In the genomic region with DNA sequence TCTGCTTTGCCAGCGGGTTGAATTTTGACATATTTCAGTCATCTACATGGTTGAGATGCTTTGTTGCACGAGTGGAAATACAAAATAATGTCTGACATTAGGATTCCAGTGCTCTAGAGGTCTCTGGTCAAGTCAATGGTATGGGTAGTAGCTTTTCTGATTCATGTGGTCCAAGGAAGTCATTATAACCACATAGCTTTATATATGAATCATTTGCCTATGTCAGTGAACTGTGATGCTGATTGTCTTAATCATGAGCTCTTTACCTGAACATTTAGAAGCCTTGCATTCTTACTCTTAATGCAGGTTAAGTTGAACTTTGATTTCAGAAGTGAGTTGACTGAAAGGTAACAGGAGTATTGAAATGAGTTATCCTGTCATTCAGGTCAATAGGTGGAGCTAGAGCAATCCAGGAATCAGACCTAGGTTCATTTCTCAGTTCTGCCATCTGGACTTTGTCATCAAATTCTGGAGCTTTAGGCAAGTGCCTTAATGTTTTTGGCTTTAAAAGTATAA, we compare ENCODE assay signal across 12 cellular contexts. TPM values are rescaled to one million over a fixed set of nuclear protein-coding genes. Genes with fewer than 3 reads are reported as not detected.
DNase-seq lines count a peak whose midpoint lies in the region; ATAC-seq and TF ChIP-seq lines count a peak whose summit lies in the region.
"Had no signal": no experiment of that assay in that cellular context is flagged by ENCODE, and none has a peak within 500 bp of the region (broad histone marks: within the 10 kb centered on the region; RNA-seq: fewer than 3 reads in every experiment).

No MANE protein-coding gene starts in this region.

- no peak for DNase-seq in activated CD4-positive, CD25-positive, alpha-beta regulatory T cell (lab: John Stamatoyannopoulos, UW)
- peak; percentile 36 for DNase-seq in HuH-7 (ENCODE audit: low spot score)
- DNase-seq in mammary epithelial cell, result peak; percentile 76
- DNase-seq in psoas muscle, result no peak
- DNase-seq in omental fat pad (ENCODE audit: low spot score), result no peak
- DNase-seq in activated CD4-positive, alpha-beta T cell treated with anti-CD3 and anti-CD28 coated beads for 1 hour, result no peak
- DNase-seq: activated T-cell treated with anti-CD3 and anti-CD28 coated beads, Interleukin-2, amount 50 U/mL, for 4 hours; DMS79 treated with DMSO at 0.1 percent for 48 hours; uterus had no signal

- in situ Hi-C loops in mammary epithelial cell (cut with MboI; ENCODE audit: low sequenced_read_pairs in 2 of 2), result no loop called here

- dilution Hi-C loops in mammary epithelial cell (cut with HindIII; ENCODE audit: low sequenced_read_pairs), result no loop called here

- peak; percentile 29 to 52 for ATAC-seq in activated CD4-positive, CD25-positive, alpha-beta regulatory T cell treated with anti-CD3 and anti-CD28 coated beads, Interleukin-2, amount 50 U/mL, for 24 hours
- ATAC-seq in psoas muscle, result no peak
- no peak for ATAC-seq in omental fat pad (ENCODE audit: low FRiP score)
- no peak for ATAC-seq in GM18511 (IDR thresholded peaks at IDR 0.05; ENCODE audit: unreplicated experiment)

- TF ChIP-seq CTCF in mammary epithelial cell (conservative IDR thresholded peaks at IDR 0.05 in 1 of 2, IDR thresholded peaks at IDR 0.05 in 1 of 2; ENCODE audit: extremely low read depth in 1 of 2, insufficient read depth in 1 of 2, low read depth in 1 of 2, low read length in 2 of 2), result peak in 1 of 2 donors; percentile 43
- peak; percentile 24 for TF ChIP-seq CTCF in psoas muscle (IDR thresholded peaks at IDR 0.05)
- no peak for TF ChIP-seq CTCF in omental fat pad (IDR thresholded peaks at IDR 0.05)

- H3K4me1 ChIP-seq in mammary epithelial cell (ENCODE audit: insufficient read depth, low read length), result peaks cover 35% of the 10 kb centered on the region
- H3K4me1 ChIP-seq in psoas muscle, result peaks cover 34% of the 10 kb centered on the region
- H3K4me1 ChIP-seq: uterus had no signal

- no peak overlapping the region for H3K9ac ChIP-seq in mammary epithelial cell (ENCODE audit: insufficient read depth, low read length)

- no peak overlapping the region for H3K27ac ChIP-seq in mammary epithelial cell (ENCODE audit: insufficient read depth, low read depth, low read length)
- no peak overlapping the region for H3K27ac ChIP-seq in psoas muscle
- H3K27ac ChIP-seq: uterus had no signal

- no peaks in the 10 kb centered on the region for H3K9me3 ChIP-seq in mammary epithelial cell (replicated peaks; ENCODE audit: insufficient read depth, low read length)
- no peaks in the 10 kb centered on the region for H3K9me3 ChIP-seq in psoas muscle
- H3K9me3 ChIP-seq: uterus had no signal

- H3K4me2 ChIP-seq in mammary epithelial cell (ENCODE audit: insufficient read depth, low read depth, low read length), result peak overlapping the region; percentile 22

- intact Hi-C loops in mammary epithelial cell (cut with micrococcal nuclease) (no loop called here), psoas muscle (cut with DNase I) (no loop called here)

- H3K4me3 ChIP-seq in mammary epithelial cell (replicated peaks in 1 of 3; ENCODE audit: insufficient read depth in 1 of 3, low read depth in 2 of 3, low read length in 3 of 3), result no peak overlapping the region
- H3K4me3 ChIP-seq in psoas muscle, result no peak overlapping the region
- H3K4me3 ChIP-seq: uterus had no signal

- no peak overlapping the region for H2AFZ ChIP-seq in mammary epithelial cell (ENCODE audit: low read depth, low read length)

- BruUV-seq in mammary epithelial cell (replicated peaks; lab: Mats Ljungman, UMichigan), result no TSS peak

- CTCF ChIA-PET in mammary epithelial cell (lab: Charles Lee; ENCODE audit: low non-redundant PET), result interaction anchor here (0.6 kb wide), 3 partner anchors 106 to 347 kb away, joined by 3 to 7 read pairs (median 3); no protein-coding TSS in a partner anchor

- peaks cover 69% of the 10 kb centered on the region for H3K79me2 ChIP-seq in mammary epithelial cell (ENCODE audit: insufficient read depth, low read length)

- 63% methylated on average over 2 of the region's 2 CpGs for WGBS in mammary epithelial cell (ENCODE audit: low coverage, missing lambda C conversion rate)
- 63 to 81% (median 67%) methylated on average over 2 of the region's 2 CpGs for WGBS in psoas muscle, 3 donors

- H3K36me3 ChIP-seq in mammary epithelial cell (ENCODE audit: insufficient read depth, low read length), result no peaks in the 10 kb centered on the region
- H3K36me3 ChIP-seq in psoas muscle (ENCODE audit: insufficient read depth in 1 of 2, low read depth in 1 of 2), result no peaks in the 10 kb centered on the region
- H3K36me3 ChIP-seq: uterus had no signal

- no peaks in the 10 kb centered on the region for H3K27me3 ChIP-seq in mammary epithelial cell (ENCODE audit: insufficient read depth, low read length)
- H3K27me3 ChIP-seq in psoas muscle (ENCODE audit: insufficient read depth in 3 of 3, low read length in 2 of 3), result no peaks in the 10 kb centered on the region
- H3K27me3 ChIP-seq: uterus had no signal

- H4K20me1 ChIP-seq in mammary epithelial cell (ENCODE audit: insufficient read depth, low read length), result no peaks in the 10 kb centered on the region

RNA-seq across cellular contexts. Expression of a gene that starts 3.3 kb away (rescaled TPM):
- total RNA-seq in mammary epithelial cell, result 10 to 100 TPM; 38.6 to 50.8 TPM
- 19.2 TPM for polyA plus RNA-seq in mammary epithelial cell
- 38.3 TPM for polyA minus RNA-seq in mammary epithelial cell
- total RNA-seq in psoas muscle, result 10 to 100 TPM; 24.3 to 32.3 (median 27.7) TPM
- 10 to 100 TPM; 10.8 to 22.7 (median 19.0) TPM for polyA plus RNA-seq in psoas muscle
- total RNA-seq in omental fat pad, result 10 to 100 TPM; 36.1 to 51.5 (median 46.9) TPM

RNA-seq across cellular contexts. Expression of a gene that starts 35.3 kb away (rescaled TPM):
- under 1 TPM; 0.33 to 0.59 TPM for total RNA-seq in mammary epithelial cell
- polyA plus RNA-seq in mammary epithelial cell, result 0.41 TPM
- 1.2 TPM for polyA minus RNA-seq in mammary epithelial cell
- not detected for total RNA-seq in psoas muscle
- under 1 TPM in 1 of 3 donors, not detected in 2; 0.04 TPM for polyA plus RNA-seq in psoas muscle
- not detected for total RNA-seq in omental fat pad
- total RNA-seq: activated T-cell treated with anti-CD3 and anti-CD28 coated beads, Interleukin-2, amount 50 U/mL, for 4 hours; myocyte had no signal

Comparison
In these comparisons a context has a peak if more than half of its experiments do, and no peak if none do; other contexts are left out.
1. ATAC-seq: peak in activated CD4-positive, CD25-positive, alpha-beta regulatory T cell treated with anti-CD3 and anti-CD28 coated beads, Interleukin-2, amount 50 U/mL, for 24 hours (2 of 2); none in psoas muscle (0 of 4), omental fat pad (single experiment) and GM18511 (single experiment).
2. DNase-seq: peak in HuH-7 (single experiment) and mammary epithelial cell (single experiment); none in activated CD4-positive, CD25-positive, alpha-beta regulatory T cell (0 of 4), psoas muscle (0 of 2), omental fat pad (single experiment) and activated CD4-positive, alpha-beta T cell treated with anti-CD3 and anti-CD28 coated beads for 1 hour (single experiment).